8 cellular contexts compared by ENCODE assay signal in genomic region chr16:87382023-87382785, GRCh38. TPM values are rescaled to one million over a fixed set of nuclear protein-coding genes. Genes with fewer than 3 reads are reported as not detected.
DNase-seq lines count a peak whose midpoint lies in the region; ATAC-seq and TF ChIP-seq lines count a peak whose summit lies in the region.

No MANE protein-coding gene starts in this region.

- peak overlapping the region; percentile 88 for H3K4me3 Mint-ChIP-seq in activated CD4-positive, alpha-beta T cell treated with anti-CD3 and anti-CD28 coated beads for 36 hours
- peak overlapping the region; percentile 92 for H3K4me3 Mint-ChIP-seq in activated naive CD8-positive, alpha-beta T cell treated with anti-CD3 and anti-CD28 coated beads for 36 hours

- intact Hi-C loops in activated CD4-positive, alpha-beta T cell treated with anti-CD3 and anti-CD28 coated beads for 36 hours (cut with DNase I, micrococcal nuclease) = loop anchor here (2.0 to 5.0 kb wide), 5 partner anchors 35 to 1825 kb away; partner anchors contain the start of genes MTHFSD (in 1 of the 2) and SLC7A5 (in 1 of the 2)

- POLR2A ChIA-PET in activated CD4-positive, alpha-beta T cell treated with anti-CD3 and anti-CD28 coated beads for 36 hours (lab: Charles Lee) = interaction anchor here (0.5 kb wide), 1 partner anchor 18 kb away, joined by 3 read pairs; no protein-coding TSS in a partner anchor

- no peaks in the 10 kb centered on the region for H3K9me3 Mint-ChIP-seq in activated CD4-positive, alpha-beta T cell treated with anti-CD3 and anti-CD28 coated beads for 36 hours (ENCODE audit: low read depth)
- H3K9me3 Mint-ChIP-seq in activated naive CD8-positive, alpha-beta T cell treated with anti-CD3 and anti-CD28 coated beads for 36 hours = peaks cover 2% of the 10 kb centered on the region

- TF ChIP-seq POLR2A in suprapubic skin (IDR thresholded peaks at IDR 0.05) = no peak

- peak; percentile 26 for DNase-seq in activated CD4-positive, alpha-beta T cell treated with anti-CD3 and anti-CD28 coated beads for 36 hours
- no peak for DNase-seq in activated CD4-positive, alpha-beta T cell treated with anti-CD3 and anti-CD28 coated beads, Interleukin-2, amount 50 U/mL, for 1 hour
- DNase-seq in activated naive CD8-positive, alpha-beta T cell treated with anti-CD3 and anti-CD28 coated beads for 36 hours = no peak
- DNase-seq in kidney glomerular epithelial cell (lab: John Stamatoyannopoulos, UW) = peak; percentile 3
- no peak for DNase-seq in suprapubic skin (ENCODE audit: low spot score in 2 of 2)
- no peak for DNase-seq in NCI-H82 (lab: John Stamatoyannopoulos, UW)

- CTCF ChIA-PET in activated CD4-positive, alpha-beta T cell treated with anti-CD3 and anti-CD28 coated beads for 36 hours (lab: Charles Lee) = interaction anchor here (1.0 to 2.6 kb wide), 2 partner anchors 12 to 60 kb away, joined by 3 to 14 read pairs; no protein-coding TSS in a partner anchor

- H3K9me3 ChIP-seq in suprapubic skin = no peaks in the 10 kb centered on the region

- H3K4me1 Mint-ChIP-seq in activated CD4-positive, alpha-beta T cell treated with anti-CD3 and anti-CD28 coated beads for 36 hours = peaks cover 54% of the 10 kb centered on the region
- peaks cover 41% of the 10 kb centered on the region for H3K4me1 Mint-ChIP-seq in activated naive CD8-positive, alpha-beta T cell treated with anti-CD3 and anti-CD28 coated beads for 36 hours

- 12% methylated on average over 17 of the region's 17 CpGs for WGBS in suprapubic skin

- peak overlapping the region; percentile 94 for H3K27ac ChIP-seq in suprapubic skin

- no peak for TF ChIP-seq EP300 in suprapubic skin (IDR thresholded peaks at IDR 0.05)

- H3K27me3 ChIP-seq in suprapubic skin = no peaks in the 10 kb centered on the region

- no peaks in the 10 kb centered on the region for H3K36me3 ChIP-seq in suprapubic skin

- no peaks in the 10 kb centered on the region for H3K27me3 Mint-ChIP-seq in activated CD4-positive, alpha-beta T cell treated with anti-CD3 and anti-CD28 coated beads for 36 hours
- H3K27me3 Mint-ChIP-seq in activated naive CD8-positive, alpha-beta T cell treated with anti-CD3 and anti-CD28 coated beads for 36 hours = peaks cover 4% of the 10 kb centered on the region

- peaks cover 53% of the 10 kb centered on the region for H3K4me1 ChIP-seq in suprapubic skin

- H3K36me3 Mint-ChIP-seq in activated CD4-positive, alpha-beta T cell treated with anti-CD3 and anti-CD28 coated beads for 36 hours (ENCODE audit: low read depth) = peaks cover 23% of the 10 kb centered on the region
- H3K36me3 Mint-ChIP-seq in activated naive CD8-positive, alpha-beta T cell treated with anti-CD3 and anti-CD28 coated beads for 36 hours = peaks cover 23% of the 10 kb centered on the region

- peak overlapping the region; percentile 84 for H3K4me3 ChIP-seq in suprapubic skin

- peak overlapping the region; percentile 86 for H3K27ac Mint-ChIP-seq in activated CD4-positive, alpha-beta T cell treated with anti-CD3 and anti-CD28 coated beads for 36 hours
- peak overlapping the region; percentile 92 for H3K27ac Mint-ChIP-seq in activated naive CD8-positive, alpha-beta T cell treated with anti-CD3 and anti-CD28 coated beads for 36 hours

- no peak for ATAC-seq in activated CD4-positive, alpha-beta T cell treated with anti-CD3 and anti-CD28 coated beads for 36 hours
- ATAC-seq in GM19397 (IDR thresholded peaks at IDR 0.05; ENCODE audit: unreplicated experiment) (no peak), HG03520 (IDR thresholded peaks at IDR 0.05; ENCODE audit: unreplicated experiment) (no peak)

- no peak for TF ChIP-seq CTCF in suprapubic skin (IDR thresholded peaks at IDR 0.05)

RNA-seq across cellular contexts. Expression of gene FBXO31, which starts 1.4 kb away (rescaled TPM):
- total RNA-seq in activated CD4-positive, alpha-beta T cell treated with anti-CD3 and anti-CD28 coated beads for 36 hours = 10 to 100 TPM; 26.8 to 33.0 TPM
- 10 to 100 TPM; 35.6 to 38.3 TPM for total RNA-seq in activated naive CD8-positive, alpha-beta T cell treated with anti-CD3 and anti-CD28 coated beads for 36 hours
- 10 to 100 TPM; 39.9 to 89.3 (median 53.6) TPM for total RNA-seq in suprapubic skin

RNA-seq across cellular contexts. Expression of gene MAP1LC3B, which starts 9.9 kb away (rescaled TPM):
- 10 to 100 TPM; 49.7 to 62.1 TPM for total RNA-seq in activated CD4-positive, alpha-beta T cell treated with anti-CD3 and anti-CD28 coated beads for 36 hours
- 10 to 100 TPM; 55.6 to 57.0 TPM for total RNA-seq in activated naive CD8-positive, alpha-beta T cell treated with anti-CD3 and anti-CD28 coated beads for 36 hours
- 10 to 100 TPM; 57.8 to 82.0 (median 71.3) TPM for total RNA-seq in suprapubic skin

Comparison
In these comparisons a context has a peak if more than half of its experiments do, and no peak if none do; other contexts are left out.
1. DNase-seq: peak in activated CD4-positive, alpha-beta T cell treated with anti-CD3 and anti-CD28 coated beads for 36 hours (single experiment) and kidney glomerular epithelial cell (single experiment); none in activated CD4-positive, alpha-beta T cell treated with anti-CD3 and anti-CD28 coated beads, Interleukin-2, amount 50 U/mL, for 1 hour (single experiment), activated naive CD8-positive, alpha-beta T cell treated with anti-CD3 and anti-CD28 coated beads for 36 hours (single experiment), suprapubic skin (0 of 2) and NCI-H82 (single experiment).